In genomic region chr1:29963946-29964345, GRCh38 we compare ENCODE assay signal across 22 cellular contexts.
"Had no signal": no experiment of that assay in that cellular context is flagged by ENCODE, and none has a peak within 500 bp of the region (broad histone marks: within the 10 kb centered on the region; RNA-seq: fewer than 3 reads in every experiment).

No MANE protein-coding gene starts in this region.

- DNase-seq: activated CD4-positive, alpha-beta memory T cell treated with anti-CD3 and anti-CD28 coated beads for 36 hours; activated CD4-positive, alpha-beta T cell treated with anti-CD3 and anti-CD28 coated beads, Interleukin-2, amount 10 ng/mL, durations not matched to agents 24 days and 14 days; activated CD4-positive, CD25-positive, alpha-beta regulatory T cell treated with anti-CD3 and anti-CD28 coated beads, Interleukin-2, amount 50 U/mL, for 72 hours; activated effector memory CD4-positive, alpha-beta T cell treated with anti-CD3 and anti-CD28 coated beads, Interleukin-2, amount 50 U/mL, for 16 hours; activated naive CD4-positive, alpha-beta T cell treated with anti-CD3 and anti-CD28 coated beads for 36 hours; activated naive CD8-positive, alpha-beta T cell treated with anti-CD3 and anti-CD28 coated beads for 36 hours; activated T-cell treated with anti-CD3 and anti-CD28 coated beads for 4 hours; caudate nucleus; cortex of kidney; foreskin fibroblast; left ventricle myocardium superior; nucleus accumbens; stimulated activated CD4-positive, alpha-beta T cell treated with anti-CD3 and anti-CD28 coated beads, Interleukin-15, amount 100 ng/mL, for 24 hours; stimulated activated CD4-positive, alpha-beta T cell treated with anti-CD3 and anti-CD28 coated beads, Interleukin-2, amount 100 ng/mL, for 24 hours; stimulated activated naive B cell treated with anti-CD40 and anti-IgM and Interleukin-4, amounts not matched to agents 10 μg/mL and 1 μg/mL and 100 μg/mL, for 72 hours; T-helper 17 cell; T1000; WERI-Rb-1 had no signal

- H3K9me3 Mint-ChIP-seq: activated CD4-positive, alpha-beta memory T cell treated with anti-CD3 and anti-CD28 coated beads for 36 hours; activated CD4-positive, alpha-beta T cell treated with anti-CD3 and anti-CD28 coated beads, Interleukin-2, amount 10 ng/mL, durations not matched to agents 24 days and 14 days; activated naive CD4-positive, alpha-beta T cell treated with anti-CD3 and anti-CD28 coated beads for 36 hours; activated naive CD8-positive, alpha-beta T cell treated with anti-CD3 and anti-CD28 coated beads for 36 hours; activated T-helper 1 cell treated with anti-CD3 and anti-CD28 coated beads, Interleukin-12 subunit alpha, Interleukin-12 subunit beta, Interleukin-2, Interleukin-4 antibody, amounts not matched to agents 30 ng/mL and 10 ng/mL and 1 ng/mL, durations not matched to agents 14 hours and 24 hours and 36 hours; nephron had no signal

- H3K27ac Mint-ChIP-seq: activated CD4-positive, alpha-beta memory T cell treated with anti-CD3 and anti-CD28 coated beads for 36 hours; activated CD4-positive, alpha-beta T cell treated with anti-CD3 and anti-CD28 coated beads, Interleukin-2, amount 10 ng/mL, durations not matched to agents 24 days and 14 days; activated naive CD4-positive, alpha-beta T cell treated with anti-CD3 and anti-CD28 coated beads for 36 hours; activated naive CD8-positive, alpha-beta T cell treated with anti-CD3 and anti-CD28 coated beads for 36 hours; activated T-helper 1 cell treated with anti-CD3 and anti-CD28 coated beads, Interleukin-12 subunit alpha, Interleukin-12 subunit beta, Interleukin-2, Interleukin-4 antibody, amounts not matched to agents 30 ng/mL and 10 ng/mL and 1 ng/mL, durations not matched to agents 14 hours and 24 hours and 36 hours; nephron; stimulated activated naive B cell treated with anti-CD40 and anti-IgM and Interleukin-4, amounts not matched to agents 10 μg/mL and 1 μg/mL and 100 μg/mL, for 72 hours; T-helper 17 cell had no signal

- H3K36me3 Mint-ChIP-seq: activated CD4-positive, alpha-beta memory T cell treated with anti-CD3 and anti-CD28 coated beads for 36 hours; activated naive CD8-positive, alpha-beta T cell treated with anti-CD3 and anti-CD28 coated beads for 36 hours; stimulated activated naive B cell treated with anti-CD40 and anti-IgM and Interleukin-4, amounts not matched to agents 10 μg/mL and 1 μg/mL and 100 μg/mL, for 72 hours had no signal

- ATAC-seq: esophagus mucosa; left ventricle myocardium superior; SK-N-SH treated with all-trans-retinoic acid at 6 μM for 48 hours; stimulated activated naive B cell treated with anti-CD40 and anti-IgM and Interleukin-4, amounts not matched to agents 10 μg/mL and 1 μg/mL and 100 μg/mL, for 72 hours; T-helper 17 cell had no signal

- H3K4me3 Mint-ChIP-seq: activated CD4-positive, alpha-beta memory T cell treated with anti-CD3 and anti-CD28 coated beads for 36 hours; activated CD4-positive, alpha-beta T cell treated with anti-CD3 and anti-CD28 coated beads, Interleukin-2, amount 10 ng/mL, durations not matched to agents 24 days and 14 days; activated naive CD4-positive, alpha-beta T cell treated with anti-CD3 and anti-CD28 coated beads for 36 hours; activated naive CD8-positive, alpha-beta T cell treated with anti-CD3 and anti-CD28 coated beads for 36 hours; activated T-helper 1 cell treated with anti-CD3 and anti-CD28 coated beads, Interleukin-12 subunit alpha, Interleukin-12 subunit beta, Interleukin-2, Interleukin-4 antibody, amounts not matched to agents 30 ng/mL and 10 ng/mL and 1 ng/mL, durations not matched to agents 14 hours and 24 hours and 36 hours; nephron; stimulated activated naive B cell treated with anti-CD40 and anti-IgM and Interleukin-4, amounts not matched to agents 10 μg/mL and 1 μg/mL and 100 μg/mL, for 72 hours; T-helper 17 cell had no signal

- H3K4me1 Mint-ChIP-seq: activated CD4-positive, alpha-beta T cell treated with anti-CD3 and anti-CD28 coated beads, Interleukin-2, amount 10 ng/mL, durations not matched to agents 24 days and 14 days; activated naive CD8-positive, alpha-beta T cell treated with anti-CD3 and anti-CD28 coated beads for 36 hours; nephron; stimulated activated naive B cell treated with anti-CD40 and anti-IgM and Interleukin-4, amounts not matched to agents 10 μg/mL and 1 μg/mL and 100 μg/mL, for 72 hours; T-helper 17 cell had no signal

- H3K27me3 Mint-ChIP-seq: activated CD4-positive, alpha-beta T cell treated with anti-CD3 and anti-CD28 coated beads, Interleukin-2, amount 10 ng/mL, durations not matched to agents 24 days and 14 days had no signal
